1 cellular context compared by ENCODE assay signal in genomic region chr6:110671447-110671846, GRCh38.
TF ChIP-seq lines count a peak whose summit lies in the region.

No MANE protein-coding gene starts in this region.

TF ChIP-seq in HepG2, 621 proteins besides CTCF, POLR2A, EP300 and RAD21 (continued from another document):
- TF ChIP-seq THAP9 (CRISPR knock-in tag; IDR thresholded peaks at IDR 0.05; ENCODE audit: borderline replicate concordance) (no peak), CSRNP1 (CRISPR knock-in tag; IDR thresholded peaks at IDR 0.05) (no peak), ZMYM3 (CRISPR knock-in tag; IDR thresholded peaks at IDR 0.05) (peak; percentile 40; the same call in 1 of the 2 replicates), MEF2D (CRISPR knock-in tag; IDR thresholded peaks at IDR 0.05) (peak; percentile 71), PREB (CRISPR knock-in tag; IDR thresholded peaks at IDR 0.05) (no peak), ATF3 (CRISPR knock-in tag; IDR thresholded peaks at IDR 0.05) (no peak), HOXA5 (CRISPR knock-in tag; IDR thresholded peaks at IDR 0.05) (no peak), TERF1 (CRISPR knock-in tag; IDR thresholded peaks at IDR 0.05) (no peak), ZBTB38 (CRISPR knock-in tag; IDR thresholded peaks at IDR 0.05) (no peak), TEAD3 (CRISPR knock-in tag; optimal IDR thresholded peaks at IDR 0.05; ENCODE audit: borderline replicate concordance) (no peak), ARNT2 (CRISPR knock-in tag; IDR thresholded peaks at IDR 0.05; ENCODE audit: low read depth) (no peak), KDM3A (CRISPR knock-in tag; IDR thresholded peaks at IDR 0.05; ENCODE audit: low read depth) (no peak)
TF ChIP-seq in HepG2: peak in this region for 6.
